In the genomic region with DNA sequence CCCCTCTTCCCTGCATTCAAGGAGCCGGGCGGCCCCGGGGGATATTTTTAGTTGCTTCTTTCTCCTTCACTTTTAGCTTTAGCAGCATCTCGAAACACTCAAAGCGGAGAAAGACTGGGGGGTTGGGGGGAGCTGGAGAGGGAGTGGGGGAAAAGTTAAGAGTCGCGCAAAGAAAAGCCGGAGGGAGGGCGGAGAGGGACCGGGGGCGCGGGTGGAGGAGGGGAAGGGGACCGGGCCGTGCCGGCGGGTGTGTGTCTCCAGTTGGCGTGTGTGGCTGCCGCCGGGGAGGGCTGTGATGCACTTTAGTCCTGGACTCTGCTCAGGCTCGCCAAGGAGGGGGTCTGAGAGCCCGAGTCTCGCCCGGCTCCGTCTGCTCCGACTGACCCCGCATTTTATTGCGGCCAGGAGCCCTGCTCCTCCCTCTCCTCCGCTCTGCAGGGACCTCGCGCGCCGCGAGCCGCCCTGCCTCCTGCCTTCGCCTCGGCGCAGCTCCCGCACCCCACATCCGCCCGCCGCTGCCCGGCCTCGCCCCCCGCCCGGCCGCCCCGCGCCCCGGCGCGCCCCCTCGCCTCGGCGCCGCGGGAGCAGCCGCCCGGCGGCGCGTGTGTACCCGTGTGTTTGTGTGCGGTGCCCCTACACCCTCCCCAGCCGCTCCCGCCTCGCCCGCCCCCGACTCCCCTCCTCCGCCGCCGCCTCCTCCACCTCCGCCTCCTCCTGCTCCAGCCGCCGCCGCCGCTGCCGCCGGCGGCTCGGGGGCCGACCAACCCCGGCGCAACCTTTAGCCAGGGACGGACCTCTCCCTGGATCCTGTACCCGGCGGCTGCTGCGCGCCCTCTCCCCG, we compare ENCODE assay signal across 8 cellular contexts. TPM values are rescaled to one million over a fixed set of nuclear protein-coding genes. Genes with fewer than 3 reads are reported as not detected.
A peak's percentile ranks its signal among the peaks of the same experiment; 100 is the strongest.
DNase-seq lines count a peak whose midpoint lies in the region; ATAC-seq and TF ChIP-seq lines count a peak whose summit lies in the region.

No MANE protein-coding gene starts in this region.

- intact Hi-C loops in CD4-positive, alpha-beta T cell (cut with DNase I, micrococcal nuclease): loop anchor here (5.0 to 10.0 kb wide), 7 partner anchors 95 to 760 kb away; a partner anchor contains a TSS
- intact Hi-C loops in left lung (cut with DNase I): no loop called here

- no peaks in the 10 kb centered on the region for H3K36me3 ChIP-seq in left lung

- H3K36me3 Mint-ChIP-seq in CD4-positive, alpha-beta T cell (ENCODE audit: low read depth): peaks cover 18% of the 10 kb centered on the region

- peaks cover 6 to 24% of the 10 kb centered on the region in 2 donors for H3K4me1 ChIP-seq in left lung

- ATAC-seq in CD4-positive, alpha-beta T cell (ENCODE audit: poor library complexity): peak; percentile 12
- peak; percentile 16 for ATAC-seq in GM21423 (IDR thresholded peaks at IDR 0.05; ENCODE audit: unreplicated experiment)
- ATAC-seq in left lung: peak; percentile 58
- no peak for ATAC-seq in HG02623 (IDR thresholded peaks at IDR 0.05; ENCODE audit: unreplicated experiment)

- H3K4me3 Mint-ChIP-seq in CD4-positive, alpha-beta T cell: peak overlapping the region; percentile 98

- peak overlapping the region; percentile 75 for H3K27ac ChIP-seq in CD4-positive, alpha-beta T cell (ENCODE audit: low read depth, low read length)
- H3K27ac ChIP-seq in left lung: peak overlapping the region; percentile 85 to 95

- no peak for TF ChIP-seq CTCF in CD4-positive, alpha-beta T cell (IDR thresholded peaks at IDR 0.05)
- no peak for TF ChIP-seq CTCF in left lung (IDR thresholded peaks at IDR 0.05)

- H3K4me3 ChIP-seq in left lung: peak overlapping the region; percentile 65 to 67

- no peaks in the 10 kb centered on the region for H3K9me3 ChIP-seq in CD4-positive, alpha-beta T cell (ENCODE audit: control insufficient read depth, low read length)
- H3K9me3 ChIP-seq in left lung: no peaks in the 10 kb centered on the region

- H3K4me1 Mint-ChIP-seq in CD4-positive, alpha-beta T cell (ENCODE audit: low read depth): peaks cover 47% of the 10 kb centered on the region

- H3K27ac Mint-ChIP-seq in CD4-positive, alpha-beta T cell: peak overlapping the region; percentile 91

- peak; percentile 3 to 56 (median 32) for DNase-seq in CD4-positive, alpha-beta T cell
- peak; percentile 70 for DNase-seq in NCI-H1092 treated with DMSO at 0.1 percent for 48 hours (lab: John Stamatoyannopoulos, UW)
- DNase-seq in activated CD4-positive, alpha-beta T cell treated with anti-CD3 and anti-CD28 coated beads, Interleukin-2, amount 50 U/mL, for 1 hour: peak; percentile 38
- DNase-seq in cortex of kidney (lab: John Stamatoyannopoulos, UW): peak; percentile 11
- peak; percentile 79 to 87 for DNase-seq in left lung
- DNase-seq in stimulated activated CD4-positive, alpha-beta T cell treated with anti-CD3 and anti-CD28 coated beads, Interleukin-2, amount 100 ng/mL, for 4 hours (ENCODE audit: low read depth): peak; percentile 38

- CTCF ChIA-PET in CD4-positive, alpha-beta T cell (lab: Charles Lee): interaction anchor here (1.2 kb wide), 1 partner anchor 58 kb away, joined by 3 read pairs; no protein-coding TSS in a partner anchor

- POLR2A ChIA-PET in CD4-positive, alpha-beta T cell (lab: Charles Lee): interaction anchor here (0.6 to 1.4 kb wide), 8 partner anchors 10 to 1680 kb away, joined by 3 to 6 read pairs (median 4); a partner anchor contains a TSS

- peaks cover 5% of the 10 kb centered on the region for H3K27me3 Mint-ChIP-seq in CD4-positive, alpha-beta T cell

- H3K27me3 ChIP-seq in CD4-positive, alpha-beta T cell (ENCODE audit: control insufficient read depth, insufficient read depth, low read length): no peaks in the 10 kb centered on the region
- H3K27me3 ChIP-seq in left lung: peaks cover 0 to 46% of the 10 kb centered on the region in 2 donors

- H3K9me3 Mint-ChIP-seq in CD4-positive, alpha-beta T cell: no peaks in the 10 kb centered on the region

RNA-seq across cellular contexts. Expression of a gene that starts 1.4 kb away (rescaled TPM):
- total RNA-seq in CD4-positive, alpha-beta T cell: 10 to 100 TPM; 13.7 to 14.3 TPM
- 10 to 100 TPM in 1 of 2 donors, 1 to 10 TPM in 1; 9.2 to 15.1 TPM for total RNA-seq in left lung

Comparison
In these comparisons a context has a peak if more than half of its experiments do, and no peak if none do; other contexts are left out.
1. DNase-seq: peak in every context shown above with its lines; median percentile 83 in left lung; 70 in NCI-H1092 treated with DMSO at 0.1 percent for 48 hours; 38 in activated CD4-positive, alpha-beta T cell treated with anti-CD3 and anti-CD28 coated beads, Interleukin-2, amount 50 U/mL, for 1 hour; 38 in stimulated activated CD4-positive, alpha-beta T cell treated with anti-CD3 and anti-CD28 coated beads, Interleukin-2, amount 100 ng/mL, for 4 hours; 32 in CD4-positive, alpha-beta T cell; 11 in cortex of kidney.
2. intact Hi-C loops: an anchor here in CD4-positive, alpha-beta T cell (5.0 to 10.0 kb wide); none called in left lung.